Comparison of ENCODE assay signal across 23 cellular contexts in the genomic region with DNA sequence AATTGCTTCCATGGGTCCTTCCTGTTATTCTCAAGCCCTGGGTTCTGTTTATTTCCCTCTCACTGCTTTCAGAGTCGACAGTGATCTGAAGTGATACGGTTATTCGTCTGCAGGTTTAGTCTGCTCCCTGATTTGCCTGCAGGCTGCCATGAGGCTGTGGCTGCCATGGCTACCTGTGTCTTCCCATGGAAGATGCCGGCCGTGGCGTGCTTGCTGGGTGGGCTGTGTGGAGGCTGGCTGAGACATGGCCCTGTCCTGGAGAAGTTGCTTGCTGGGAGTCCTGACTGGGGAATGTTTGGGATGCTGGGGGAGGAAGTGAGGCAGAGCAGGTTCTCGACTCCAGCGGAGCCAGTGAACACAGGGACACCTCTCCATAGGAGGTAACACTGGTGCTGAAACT.
"Had no signal": no experiment of that assay in that cellular context is flagged by ENCODE, and none has a peak within 500 bp of the region (broad histone marks: within the 10 kb centered on the region; RNA-seq: fewer than 3 reads in every experiment).

No MANE protein-coding gene starts in this region.

- H3K4me3 ChIP-seq: body of pancreas, gastrocnemius medialis, hepatocyte, ovary, prostate gland, thoracic aorta had no signal

- H3K9me3 ChIP-seq: body of pancreas, gastrocnemius medialis, ovary, prostate gland, thoracic aorta had no signal

- DNase-seq: activated CD4-positive, alpha-beta memory T cell treated with anti-CD3 and anti-CD28 coated beads, Interleukin-2, amount 10 ng/mL, durations not matched to agents 7 days and 5 days; activated CD4-positive, alpha-beta T cell treated with anti-CD3 and anti-CD28 coated beads, Interleukin-2, amount 10 ng/mL, durations not matched to agents 7 days and 5 days; activated CD4-positive, CD25-positive, alpha-beta regulatory T cell treated with anti-CD3 and anti-CD28 coated beads, Interleukin-2, amount 50 U/mL, for 72 hours; activated T-cell treated with anti-CD3 and anti-CD28 coated beads, Interleukin-2, amount 50 U/mL, for 48 hours; anterior cingulate cortex; body of pancreas; dermis blood vessel endothelial cell; effector CD8-positive, alpha-beta T cell; gastrocnemius medialis; glutamatergic neuron; left cardiac atrium; left ventricle myocardium superior; naive B cell; ovary; retina; small intestine; stimulated activated CD4-positive, alpha-beta T cell treated with anti-CD3 and anti-CD28 coated beads, Interleukin-4, amount 100 ng/mL, for 24 hours; T-helper 2 cell; trophoblast cell had no signal

- H3K27me3 ChIP-seq: body of pancreas, gastrocnemius medialis, hepatocyte, ovary had no signal

- H3K27ac ChIP-seq: body of pancreas, gastrocnemius medialis, hepatocyte, ovary, prostate gland, thoracic aorta had no signal

- H3K79me2 ChIP-seq: hepatocyte had no signal

- ATAC-seq: body of pancreas, gastrocnemius medialis, left cardiac atrium, left ventricle myocardium superior, sciatic nerve had no signal

- H3K4me1 ChIP-seq: gastrocnemius medialis, prostate gland had no signal

- H3K4me2 ChIP-seq: hepatocyte had no signal

- H3K36me3 ChIP-seq: gastrocnemius medialis, ovary, prostate gland, thoracic aorta had no signal

- H2AFZ ChIP-seq: hepatocyte had no signal
